25 cellular contexts compared by ENCODE assay signal in genomic region chr6:33813960-33814662, GRCh38. TPM values are rescaled to one million over a fixed set of nuclear protein-coding genes. Genes with fewer than 3 reads are reported as not detected.
DNase-seq lines count a peak whose midpoint lies in the region; ATAC-seq, FAIRE-seq and TF ChIP-seq lines count a peak whose summit lies in the region.
"Had no signal": no experiment of that assay in that cellular context is flagged by ENCODE, and none has a peak within 500 bp of the region (broad histone marks: within the 10 kb centered on the region; RNA-seq: fewer than 3 reads in every experiment).

No MANE protein-coding gene starts in this region.

- H2BK5ac ChIP-seq in H1 (ENCODE audit: low read depth, low read length), result peak overlapping the region; percentile 95; the same call in 1 of the 2 replicates

- H3K27me3 Mint-ChIP-seq in GM23338 (ENCODE audit: insufficient read depth, low read depth, poor library complexity), result peaks cover 12% of the 10 kb centered on the region
- H3K27me3 Mint-ChIP-seq in activated T-cell treated with anti-CD3 and anti-CD28 coated beads, Interleukin-2, amount 50 U/mL, for 24 hours, result peaks cover 51% of the 10 kb centered on the region
- H3K27me3 Mint-ChIP-seq in T-helper 17 cell, result peaks cover 65% of the 10 kb centered on the region

- peaks cover 16% of the 10 kb centered on the region; the same call in 1 of the 2 replicates for H3F3A ChIP-seq in GM23338 (replicated peaks; ENCODE audit: low read depth)

- peak overlapping the region; percentile 38 for H2BK120ac ChIP-seq in H1 (replicated peaks; ENCODE audit: low read depth, low read length)

- peak overlapping the region; percentile 100; the same call in 1 of the 2 replicates for H2BK20ac ChIP-seq in H1 (ENCODE audit: low read length)

- no peaks in the 10 kb centered on the region for H3K27me3 ChIP-seq in GM23338 (ENCODE audit: insufficient read depth)
- H3K27me3 ChIP-seq in HUES6 (ENCODE audit: control insufficient read depth, insufficient read depth, low read length), result no peaks in the 10 kb centered on the region
- H3K27me3 ChIP-seq in H1 (replicated peaks in 1 of 4; ENCODE audit: control insufficient read depth in 3 of 4, extremely low read depth in 1 of 4, insufficient read depth in 3 of 4, low read length in 3 of 4), result 0 out of 7 replicates have a peak, but pooled peaks cover 0 to 2% (median 0%) of the 10 kb centered on the region in 4 experiments
- peaks cover 27% of the 10 kb centered on the region for H3K27me3 ChIP-seq in lower lobe of right lung (ENCODE audit: low read depth)

- H4K8ac ChIP-seq in H1 (ENCODE audit: extremely low read depth, insufficient read depth, low read length), result no peak overlapping the region; the same call in 1 of the 2 replicates

- H3K9me3 ChIP-seq in HUES6 (ENCODE audit: control insufficient read depth, insufficient read depth, low read depth, low read length) (no peaks in the 10 kb centered on the region), H1 (ENCODE audit: insufficient read depth in 2 of 2, low read depth in 1 of 2, low read length in 1 of 2) (no peaks in the 10 kb centered on the region), lower lobe of right lung (no peaks in the 10 kb centered on the region), T-helper 17 cell (ENCODE audit: control insufficient read depth, low read length, poor library complexity, severe bottlenecking) (no peaks in the 10 kb centered on the region)
- H3K9me3 ChIP-seq: BLaER1, SJSA1 had no signal

- CTCF ChIA-PET in H1 (lab: Charles Lee; ENCODE audit: partially characterized antibody), result interaction anchor here (1.0 to 4.0 kb wide), 3 partner anchors 9 to 43 kb away, joined by 3 to 26 read pairs (median 6); partner anchors contain the start of gene MLN

- H3K9me3 Mint-ChIP-seq in GM23338, result no peaks in the 10 kb centered on the region
- no peaks in the 10 kb centered on the region for H3K9me3 Mint-ChIP-seq in activated T-cell treated with anti-CD3 and anti-CD28 coated beads, Interleukin-2, amount 50 U/mL, for 24 hours

- H3K9ac ChIP-seq in HUES6 (ENCODE audit: low read length) (peak overlapping the region; percentile 82), H1 (replicated peaks in 1 of 4; ENCODE audit: extremely low read depth in 1 of 4, low read depth in 3 of 4, low read length in 3 of 4) (no peak overlapping the region; a peak in 1 of 7 replicates)
- H3K9ac ChIP-seq: BLaER1 had no signal

- H2AK5ac ChIP-seq in H1 (ENCODE audit: low read depth, low read length), result peak overlapping the region; percentile 92; the same call in 1 of the 2 replicates

- H3K14ac ChIP-seq in H1 (ENCODE audit: insufficient read length), result no peak overlapping the region

- TF ChIP-seq EP300 in H1 (IDR thresholded peaks at IDR 0.05; ENCODE audit: borderline replicate concordance in 1 of 2, low read depth in 2 of 2, low read length in 2 of 2), result no peak

- no peak for TF ChIP-seq CTCF in GM23338 (conservative IDR thresholded peaks at IDR 0.05; ENCODE audit: low read depth in 2 of 2)
- no peak for TF ChIP-seq CTCF in H1 (IDR thresholded peaks at IDR 0.05; ENCODE audit: control extremely low read depth in 1 of 3, insufficient read depth in 1 of 3, low read depth in 1 of 3, low read length in 3 of 3)
- TF ChIP-seq CTCF in lower lobe of right lung (IDR thresholded peaks at IDR 0.05), result no peak

- WGBS in H1 (ENCODE audit: extremely low coverage in 1 of 2, insufficient coverage in 1 of 2, insufficient read length in 1 of 2, insufficient replicate concordance in 2 of 2, low coverage in 1 of 2, low lambda C conversion rate in 2 of 2, missing lambda C conversion rate in 1 of 2), 2 experiments, result 75% methylated on average over 12 of the region's 12 CpGs; no CpG with 5 or more reads in 1 of the 2 experiments

- H3K36me3 ChIP-seq in GM23338 (ENCODE audit: insufficient read depth) (no peaks in the 10 kb centered on the region), HUES6 (ENCODE audit: control insufficient read depth, insufficient read depth, low read length) (no peaks in the 10 kb centered on the region), H1 (ENCODE audit: control insufficient read depth in 2 of 4, insufficient read depth in 4 of 4, low read length in 3 of 4) (no peaks in the 10 kb centered on the region), lower lobe of right lung (no peaks in the 10 kb centered on the region)
- H3K36me3 ChIP-seq: BLaER1, SJSA1 had no signal

- H4K5ac ChIP-seq in H1 (ENCODE audit: insufficient read length, low read depth, low read length), result peak overlapping the region; percentile 83

- peak overlapping the region; percentile 81 for H4K91ac ChIP-seq in H1 (replicated peaks; ENCODE audit: insufficient read length, low read length)

- H3K4me1 ChIP-seq in GM23338 (ENCODE audit: insufficient read depth) (peaks cover 51% of the 10 kb centered on the region), HUES6 (ENCODE audit: control insufficient read depth, insufficient read depth, low read length) (peaks cover 59% of the 10 kb centered on the region), H1 (replicated peaks in 1 of 4; ENCODE audit: control insufficient read depth in 3 of 4, insufficient read depth in 4 of 4, low read length in 3 of 4) (peaks cover 23 to 42% (median 32%) of the 10 kb centered on the region in 4 experiments), lower lobe of right lung (no peaks in the 10 kb centered on the region)
- H3K4me1 ChIP-seq: SJSA1 had no signal

- no peak overlapping the region for H3K56ac ChIP-seq in H1 (replicated peaks; ENCODE audit: insufficient read length, low read depth, low read length)

- POLR2A ChIA-PET in H1 (lab: Charles Lee; ENCODE audit: partially characterized antibody), result interaction anchor here (0.9 kb wide), 1 partner anchor 34 kb away, joined by 3 read pairs; no protein-coding TSS in a partner anchor

- no peak for DNase-seq in GM23338 (ENCODE audit: low spot score)
- DNase-seq in H1 (ENCODE audit: low read depth in 1 of 2, low spot score in 2 of 2), result no peak
- DNase-seq in lower lobe of right lung, result peak; percentile 33
- no peak for DNase-seq in activated T-cell treated with anti-CD3 and anti-CD28 coated beads, Interleukin-2, amount 50 U/mL, for 24 hours
- no peak for DNase-seq in T-helper 17 cell
- DNase-seq: CD4-positive, CD25-positive, alpha-beta regulatory T cell; DMS153; DND-41; GOT3; NCI-H1092 treated with DMSO at 0.1 percent for 48 hours; NCI-H1436; NCI-H187; NCI-H2081 treated with DMSO at 0.1 percent for 48 hours; NCI-H524; NCI-H774; PC-3 had no signal

- no peak overlapping the region for H2AFZ ChIP-seq in GM23338
- no peak overlapping the region for H2AFZ ChIP-seq in H1 (ENCODE audit: low read length)

- ATAC-seq in GM23338 (peak; percentile 10), lower lobe of right lung (no peak), T-helper 17 cell (no peak), GM21786 (IDR thresholded peaks at IDR 0.05; ENCODE audit: unreplicated experiment) (no peak), GM18498 (IDR thresholded peaks at IDR 0.05; ENCODE audit: unreplicated experiment) (no peak)
- ATAC-seq: PC-3 had no signal

- peaks cover 2% of the 10 kb centered on the region for H3K23me2 ChIP-seq in H1 (ENCODE audit: low read depth, low read length)

- FAIRE-seq in H1 (lab: Jason Lieb, UNC), result no peak
- FAIRE-seq: A204.1, GM18507, HTR-8/SVneo had no signal

- TF ChIP-seq RAD21 in H1 (IDR thresholded peaks at IDR 0.05 in 1 of 2, conservative IDR thresholded peaks at IDR 0.05 in 1 of 2; ENCODE audit: low read depth in 2 of 2, low read length in 2 of 2), result no peak

- intact Hi-C loops in lower lobe of right lung (cut with DNase I), result no loop called here

- H3K4me3 ChIP-seq in GM23338 (no peak overlapping the region), HUES6 (ENCODE audit: low read depth, low read length) (0 out of 2 replicates have a peak overlapping the region, but pooled peaks have one; percentile 0), H1 (ENCODE audit: extremely low read depth in 1 of 4, insufficient read depth in 2 of 4, low read depth in 3 of 4, low read length in 4 of 4) (no peak overlapping the region), lower lobe of right lung (no peak overlapping the region)
- H3K4me3 ChIP-seq: BLaER1, SJSA1 had no signal

- no peaks in the 10 kb centered on the region for H4K20me1 ChIP-seq in GM23338 (replicated peaks; ENCODE audit: insufficient read depth)
- H4K20me1 ChIP-seq in H1 (replicated peaks in 1 of 2; ENCODE audit: control insufficient read depth in 1 of 2, insufficient read depth in 2 of 2, low read length in 2 of 2), result no peaks in the 10 kb centered on the region
- H4K20me1 ChIP-seq: BLaER1 had no signal

- peak overlapping the region; percentile 15 for H3K4ac ChIP-seq in H1 (replicated peaks; ENCODE audit: insufficient read length, low read depth, low read length)

- H3K27ac Mint-ChIP-seq in GM23338 (no peak overlapping the region), T-helper 17 cell (no peak overlapping the region)
- H3K27ac Mint-ChIP-seq in activated T-cell treated with anti-CD3 and anti-CD28 coated beads, Interleukin-2, amount 50 U/mL, for 24 hours, result no peak overlapping the region
- H3K27ac Mint-ChIP-seq: CD4-positive, CD25-positive, alpha-beta regulatory T cell had no signal

- H3K27ac ChIP-seq in GM23338 (ENCODE audit: low read depth) (peak overlapping the region; percentile 76), HUES6 (ENCODE audit: low read depth, low read length) (peak overlapping the region; percentile 74; the same call in 1 of the 2 replicates), H1 (ENCODE audit: low read depth, low read length) (no peak overlapping the region), lower lobe of right lung (no peak overlapping the region)
- H3K27ac ChIP-seq: BLaER1, SJSA1 had no signal

- no peak for TF ChIP-seq POLR2A in H1 (IDR thresholded peaks at IDR 0.05; ENCODE audit: control extremely low read depth in 1 of 2, low read depth in 2 of 2, low read length in 2 of 2)

- H3K23ac ChIP-seq in H1 (ENCODE audit: insufficient read length), result no peak overlapping the region

- H2BK15ac ChIP-seq in H1 (ENCODE audit: low read length), result no peak overlapping the region

- H3K4me1 Mint-ChIP-seq in GM23338, result peaks cover 59% of the 10 kb centered on the region
- H3K4me1 Mint-ChIP-seq in activated T-cell treated with anti-CD3 and anti-CD28 coated beads, Interleukin-2, amount 50 U/mL, for 24 hours (ENCODE audit: low read depth), result peaks cover 3% of the 10 kb centered on the region
- H3K4me1 Mint-ChIP-seq in T-helper 17 cell, result peaks cover 6% of the 10 kb centered on the region

- H2BK12ac ChIP-seq in H1 (ENCODE audit: low read depth, low read length), result peak overlapping the region; percentile 99; the same call in 1 of the 2 replicates

- peak overlapping the region; percentile 80 for H3K18ac ChIP-seq in H1 (ENCODE audit: extremely low read depth, low read length)

- no peak overlapping the region for H3K4me3 Mint-ChIP-seq in GM23338
- H3K4me3 Mint-ChIP-seq in activated T-cell treated with anti-CD3 and anti-CD28 coated beads, Interleukin-2, amount 50 U/mL, for 24 hours, result no peak overlapping the region
- H3K4me3 Mint-ChIP-seq in T-helper 17 cell, result no peak overlapping the region
- H3K4me3 Mint-ChIP-seq: CD4-positive, CD25-positive, alpha-beta regulatory T cell had no signal

- H3K79me2 ChIP-seq in GM23338 (replicated peaks; ENCODE audit: insufficient read depth) (no peaks in the 10 kb centered on the region), H1 (ENCODE audit: control insufficient read depth in 1 of 2, insufficient read depth in 2 of 2, low read length in 2 of 2) (no peaks in the 10 kb centered on the region)

- H3K36me3 Mint-ChIP-seq in GM23338 (ENCODE audit: low read depth), result no peaks in the 10 kb centered on the region
- H3K36me3 Mint-ChIP-seq in activated T-cell treated with anti-CD3 and anti-CD28 coated beads, Interleukin-2, amount 50 U/mL, for 24 hours (ENCODE audit: low read depth), result no peaks in the 10 kb centered on the region
- H3K36me3 Mint-ChIP-seq in T-helper 17 cell (ENCODE audit: low read depth), result peaks cover 3% of the 10 kb centered on the region
- H3K36me3 Mint-ChIP-seq: CD4-positive, CD25-positive, alpha-beta regulatory T cell had no signal

- no peaks in the 10 kb centered on the region for H3K9me2 ChIP-seq in GM23338 (ENCODE audit: insufficient read depth)

- H3K79me1 ChIP-seq in H1 (ENCODE audit: low read depth, low read length), result 0 out of 2 replicates have a peak, but pooled peaks cover 3% of the 10 kb centered on the region

- H3K4me2 ChIP-seq in GM23338 (peak overlapping the region; percentile 71), H1 (ENCODE audit: insufficient read depth in 1 of 2, low read depth in 2 of 2, low read length in 2 of 2) (peak overlapping the region; percentile 14 to 19; a peak in 2 of 4 replicates)
- H3K4me2 ChIP-seq: BLaER1 had no signal

RNA-seq across cellular contexts. Expression of gene MLN, which starts 10.3 kb away (rescaled TPM):
- total RNA-seq in GM23338 (2014; rRNA removed; shearing (Covaris generic)), result not detected in 2 replicates
- polyA plus RNA-seq in GM23338 (2016; fragmentation: Nextera tagmentation; extraction: Ambion mirVana) (not detected in 2 replicates), H1 (2011; rRNA removed) (0.31 TPM in 1 of 2 replicates, not detected in the other)
- not detected in 2 replicates for total RNA-seq in H1 (2021; fragmentation: NEBNext Ultra II Directional; extraction: Animal tissue kit (Norgen Biotek cat#: 25700))
- not detected for polyA plus RNA-seq in H1 (2011; cell fraction: cytosol; rRNA removed)
- polyA plus RNA-seq in H1 (2011; cell fraction: nucleus; rRNA removed), result not detected
- polyA plus RNA-seq in H1 (2012, experiment 1 of 2), result not detected in 4 replicates
- not detected for polyA plus RNA-seq in H1 (2012, experiment 2 of 2)
- polyA plus RNA-seq in H1 (2013, experiment 1 of 2), result not detected
- polyA plus RNA-seq in H1 (2013, experiment 2 of 2), result not detected
- not detected in 2 replicates for polyA minus RNA-seq in H1 (2011; rRNA and poly(A)+ RNA removed)
- not detected for polyA minus RNA-seq in H1 (2011; cell fraction: cytosol; rRNA and poly(A)+ RNA removed)
- polyA minus RNA-seq in H1 (2011; cell fraction: nucleus; rRNA and poly(A)+ RNA removed), result not detected
- total RNA-seq in lower lobe of right lung (not detected), T-helper 17 cell (not detected)
- total RNA-seq: CD4-positive, CD25-positive, alpha-beta regulatory T cell; PC-3; SJSA1 had no signal
- polyA plus RNA-seq: AG04450; CD4-positive, CD25-positive, alpha-beta regulatory T cell had no signal

RNA-seq across cellular contexts. Expression of gene LEMD2, which starts 25.2 kb away (rescaled TPM):
- total RNA-seq in GM23338 (2014; rRNA removed; shearing (Covaris generic)), result 55.6 and 64.7 TPM in 2 replicates
- polyA plus RNA-seq in GM23338 (2016; fragmentation: Nextera tagmentation; extraction: Ambion mirVana) (28.6 and 32.0 TPM in 2 replicates), H1 (2011; rRNA removed) (32.7 and 54.9 TPM in 2 replicates)
- total RNA-seq in H1 (2021; fragmentation: NEBNext Ultra II Directional; extraction: Animal tissue kit (Norgen Biotek cat#: 25700)), result 54.1 and 57.3 TPM in 2 replicates
- 58.9 TPM for polyA plus RNA-seq in H1 (2011; cell fraction: cytosol; rRNA removed)
- 127 TPM for polyA plus RNA-seq in H1 (2011; cell fraction: nucleus; rRNA removed)
- 58.7 to 71.6 TPM (median 62.9 TPM) in 4 replicates for polyA plus RNA-seq in H1 (2012, experiment 1 of 2)
- polyA plus RNA-seq in H1 (2012, experiment 2 of 2), result 48.3 TPM
- 44.0 TPM for polyA plus RNA-seq in H1 (2013, experiment 1 of 2)
- 48.2 TPM for polyA plus RNA-seq in H1 (2013, experiment 2 of 2)
- polyA minus RNA-seq in H1 (2011; rRNA and poly(A)+ RNA removed), result 47.6 and 60.5 TPM in 2 replicates
- 36.8 TPM for polyA minus RNA-seq in H1 (2011; cell fraction: cytosol; rRNA and poly(A)+ RNA removed)
- polyA minus RNA-seq in H1 (2011; cell fraction: nucleus; rRNA and poly(A)+ RNA removed), result 82.4 TPM
- total RNA-seq in lower lobe of right lung (53.6 TPM), T-helper 17 cell (100 to 1,000 TPM; 101 to 120 TPM)

Comparison
In these comparisons a context has a peak if more than half of its experiments do, and no peak if none do; other contexts are left out.
1. H3K27ac ChIP-seq: peak in GM23338 (single experiment) and HUES6 (single experiment); none in H1 (single experiment) and lower lobe of right lung (single experiment).